Comparison of ENCODE assay signal across 9 cellular contexts in genomic region chr20:9557411-9557810, GRCh38. TPM values are rescaled to one million over a fixed set of nuclear protein-coding genes. Genes with fewer than 3 reads are reported as not detected.
"Had no signal": no experiment of that assay in that cellular context is flagged by ENCODE, and none has a peak within 500 bp of the region (broad histone marks: within the 10 kb centered on the region; RNA-seq: fewer than 3 reads in every experiment).

No MANE protein-coding gene starts in this region.

- H3K27ac ChIP-seq: GM23248 had no signal

- H3K9me3 ChIP-seq: HAP-1 had no signal

- DNase-seq: GM23248, GOT3, H7, H9, HCEC 1CT, HFFc6 had no signal

- H3K4me3 ChIP-seq: GM23248, GM23338, HAP-1 had no signal

- H3K36me3 ChIP-seq: HAP-1 had no signal

- H3K4me1 ChIP-seq: HAP-1 had no signal

RNA-seq across cellular contexts. Expression of gene LAMP5, which starts 43.0 kb away (rescaled TPM):
- total RNA-seq: H4, HFFc6 had no signal
- polyA plus RNA-seq: GM23248 had no signal
